In genomic region chr13:50406831-50407230, GRCh38 we compare ENCODE assay signal across 23 cellular contexts.
"Had no signal": no experiment of that assay in that cellular context is flagged by ENCODE, and none has a peak within 500 bp of the region (broad histone marks: within the 10 kb centered on the region; RNA-seq: fewer than 3 reads in every experiment).

No MANE protein-coding gene starts in this region.

- H3K27me3 ChIP-seq: colonic mucosa, dorsolateral prefrontal cortex, right atrium auricular region, spleen, tibial artery had no signal

- ATAC-seq: activated CD4-positive, alpha-beta T cell treated with anti-CD3 and anti-CD28 coated beads for 36 hours; activated T-cell treated with anti-CD3 and anti-CD28 coated beads, Interleukin-2, amount 50 U/mL, for 4 hours; effector memory CD8-positive, alpha-beta T cell; esophagus mucosa; left lobe of liver; lower lobe of right lung; naive thymus-derived CD4-positive, alpha-beta T cell; psoas muscle; WTC11 had no signal

- H3K9me3 Mint-ChIP-seq: activated naive CD4-positive, alpha-beta T cell treated with anti-CD3 and anti-CD28 coated beads for 36 hours; activated T-cell treated with anti-CD3 and anti-CD28 coated beads, Interleukin-2, amount 50 U/mL, for 4 hours; effector memory CD8-positive, alpha-beta T cell; naive thymus-derived CD4-positive, alpha-beta T cell; WTC11 had no signal

- DNase-seq: activated CD4-positive, alpha-beta T cell treated with anti-CD3 and anti-CD28 coated beads for 36 hours; activated CD4-positive, alpha-beta T cell treated with anti-CD3 and anti-CD28 coated beads, Interleukin-2, amount 50 U/mL, for 48 hours; activated CD8-positive, alpha-beta memory T cell treated with anti-CD3 and anti-CD28 coated beads, Interleukin-2, amount 50 U/mL, for 48 hours; activated naive CD4-positive, alpha-beta T cell treated with anti-CD3 and anti-CD28 coated beads for 36 hours; activated T-cell treated with anti-CD3 and anti-CD28 coated beads, Interleukin-2, amount 50 U/mL, for 4 hours; amygdala; colonic mucosa; dorsolateral prefrontal cortex; effector memory CD8-positive, alpha-beta T cell; foreskin melanocyte; immature natural killer cell; lower lobe of right lung; naive thymus-derived CD4-positive, alpha-beta T cell; psoas muscle; spleen; stimulated activated CD4-positive, alpha-beta T cell treated with anti-CD3 and anti-CD28 coated beads, Interleukin-4, amount 100 ng/mL, for 1 hour; stimulated activated naive CD4-positive, alpha-beta T cell treated with Interleukin-2 at 50 U/mL for 16 hours; T1000; tibial artery had no signal

- H3K27ac Mint-ChIP-seq: activated CD4-positive, alpha-beta T cell treated with anti-CD3 and anti-CD28 coated beads for 36 hours; activated naive CD4-positive, alpha-beta T cell treated with anti-CD3 and anti-CD28 coated beads for 36 hours; effector memory CD8-positive, alpha-beta T cell; naive thymus-derived CD4-positive, alpha-beta T cell; WTC11 had no signal

- H3K36me3 ChIP-seq: colonic mucosa, lower lobe of right lung, right atrium auricular region, spleen, tibial artery had no signal

- H3K4me1 Mint-ChIP-seq: immature natural killer cell had no signal

- H3K4me3 Mint-ChIP-seq: activated CD4-positive, alpha-beta T cell treated with anti-CD3 and anti-CD28 coated beads for 36 hours; activated naive CD4-positive, alpha-beta T cell treated with anti-CD3 and anti-CD28 coated beads for 36 hours; activated T-cell treated with anti-CD3 and anti-CD28 coated beads, Interleukin-2, amount 50 U/mL, for 4 hours; effector memory CD8-positive, alpha-beta T cell; immature natural killer cell; naive thymus-derived CD4-positive, alpha-beta T cell; WTC11 had no signal

- H3K4me3 ChIP-seq: colonic mucosa, dorsolateral prefrontal cortex, lower lobe of right lung, psoas muscle, right atrium auricular region, spleen, tibial artery had no signal
